Comparison of ENCODE assay signal across 7 cellular contexts in genomic region chr3:168088106-168088722, GRCh38. TPM values are rescaled to one million over a fixed set of nuclear protein-coding genes. Genes with fewer than 3 reads are reported as not detected.
DNase-seq lines count a peak whose midpoint lies in the region; ATAC-seq and TF ChIP-seq lines count a peak whose summit lies in the region.

No MANE protein-coding gene starts in this region.

- no peak overlapping the region for H3K27ac Mint-ChIP-seq in type B pancreatic cell

- peaks cover 2% of the 10 kb centered on the region for H3K27me3 Mint-ChIP-seq in type B pancreatic cell

- H3K36me3 Mint-ChIP-seq in type B pancreatic cell, result peaks cover 17% of the 10 kb centered on the region

- no peak for TF ChIP-seq POLR2A in GM18505 (IDR thresholded peaks at IDR 0.05; ENCODE audit: borderline replicate concordance, extremely low read depth, insufficient read depth, insufficient read length)

- no peak overlapping the region for H3K4me3 ChIP-seq in brain microvascular endothelial cell (ENCODE audit: low read depth, low read length)

- H3K27ac ChIP-seq in brain microvascular endothelial cell, result no peak overlapping the region

- in situ Hi-C loops in brain microvascular endothelial cell (cut with HindIII; ENCODE audit: low pct_ligation_motif_present, low sequenced_read_pairs), result no loop called here

- no peaks in the 10 kb centered on the region for H3K36me3 ChIP-seq in brain microvascular endothelial cell (replicated peaks)

- ATAC-seq in GM18505 (IDR thresholded peaks at IDR 0.05; ENCODE audit: unreplicated experiment) (peak; percentile 57), GM21723 (IDR thresholded peaks at IDR 0.05; ENCODE audit: unreplicated experiment) (peak; percentile 69)

- peaks cover 7% of the 10 kb centered on the region for H3K9me3 Mint-ChIP-seq in type B pancreatic cell

- peak; percentile 36 for DNase-seq in HT-29 (ENCODE audit: low spot score)
- no peak for DNase-seq in brain microvascular endothelial cell
- no peak for DNase-seq in type B pancreatic cell (ENCODE audit: extremely low spot score, unreplicated experiment)
- DNase-seq in SK-N-DZ (ENCODE audit: low spot score), result no peak
- no peak for DNase-seq in NCI-H2029 (lab: John Stamatoyannopoulos, UW)

- H3K4me3 Mint-ChIP-seq in type B pancreatic cell, result no peak overlapping the region

- H3K27me3 ChIP-seq in brain microvascular endothelial cell (replicated peaks), result no peaks in the 10 kb centered on the region

- peaks cover 52% of the 10 kb centered on the region for H3K4me1 Mint-ChIP-seq in type B pancreatic cell (ENCODE audit: unreplicated experiment)

- TF ChIP-seq CTCF in brain microvascular endothelial cell (IDR thresholded peaks at IDR 0.05; ENCODE audit: low read depth, low read length, missing control alignments) (peak; percentile 54), type B pancreatic cell (conservative IDR thresholded peaks at IDR 0.05) (peak; percentile 63)

RNA-seq across cellular contexts. Expression of gene GOLIM4, which starts 7.5 kb away (rescaled TPM):
- total RNA-seq in HT-29 (2014; rRNA removed; shearing (Covaris generic)), result 20.2 and 21.4 TPM in 2 replicates
- 29.9 and 36.6 TPM in 2 replicates for total RNA-seq in type B pancreatic cell (ENCODE audit: low replicate concordance)
- 23.5 and 25.0 TPM in 2 replicates for polyA plus RNA-seq in SK-N-DZ (2014; cell fraction: cytosol; rRNA removed)
- 21.9 and 22.7 TPM in 2 replicates for polyA plus RNA-seq in SK-N-DZ (2014; cell fraction: nucleus; rRNA removed)
